Comparison of ENCODE assay signal across 3 cellular contexts in genomic region chr11:105312266-105312665, GRCh38.
"Had no signal": no experiment of that assay in that cellular context is flagged by ENCODE, and none has a peak within 500 bp of the region (broad histone marks: within the 10 kb centered on the region; RNA-seq: fewer than 3 reads in every experiment).

No MANE protein-coding gene starts in this region.

- DNase-seq: GDM1, GF-D8 had no signal

- ATAC-seq: GM12878 had no signal

- H3K4me3 ChIP-seq: GM12878 had no signal
